13 cellular contexts compared by ENCODE assay signal in the genomic region with DNA sequence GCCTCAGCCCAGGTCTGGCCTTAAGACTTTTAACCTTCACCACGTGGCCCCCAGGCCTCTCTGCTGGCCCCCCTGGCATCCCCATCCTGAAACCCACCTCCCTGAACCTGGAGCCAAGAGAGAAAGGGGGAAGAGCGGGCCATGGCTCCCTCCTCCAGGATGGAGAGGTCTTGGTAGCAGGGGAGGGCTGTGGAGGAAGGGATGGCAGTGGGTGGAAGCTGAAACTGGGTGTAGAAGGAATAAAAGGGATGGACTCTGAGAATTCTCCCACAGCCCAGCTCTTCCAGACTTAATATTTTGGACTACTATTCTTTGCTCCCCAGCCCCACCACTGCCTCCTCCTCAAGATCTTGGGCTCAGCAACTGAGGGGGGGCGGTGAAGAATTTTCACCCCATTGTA. TPM values are rescaled to one million over a fixed set of nuclear protein-coding genes. Genes with fewer than 3 reads are reported as not detected.
DNase-seq lines count a peak whose midpoint lies in the region; ATAC-seq and TF ChIP-seq lines count a peak whose summit lies in the region.
"Had no signal": no experiment of that assay in that cellular context is flagged by ENCODE, and none has a peak within 500 bp of the region (broad histone marks: within the 10 kb centered on the region; RNA-seq: fewer than 3 reads in every experiment).

No MANE protein-coding gene starts in this region.

- H4K20me1 ChIP-seq in SK-N-SH (ENCODE audit: insufficient read depth) (peaks cover 35% of the 10 kb centered on the region), osteoblast (ENCODE audit: insufficient read depth, low read length) (peaks cover 7% of the 10 kb centered on the region)

- POLR2A ChIA-PET in SK-N-SH (lab: Yijun Ruan, JAX): interaction anchor here (0.5 to 2.9 kb wide), 3 partner anchors 14 to 1025 kb away, joined by 3 to 9 read pairs (median 5); no protein-coding TSS in a partner anchor

- H3K4me2 ChIP-seq in SK-N-SH: peak overlapping the region; percentile 98
- H3K4me2 ChIP-seq in osteoblast (ENCODE audit: insufficient read depth, low read length): peak overlapping the region; percentile 73

- TF ChIP-seq EP300 in SK-N-SH (IDR thresholded peaks at IDR 0.05; ENCODE audit: borderline replicate concordance in 1 of 2, low read depth in 1 of 2, low read length in 1 of 2) (no peak), esophagus muscularis mucosa (IDR thresholded peaks at IDR 0.05) (no peak)

- ATAC-seq in SK-N-SH treated with all-trans-retinoic acid at 6 μM for 48 hours (no peak), upper lobe of right lung (no peak)
- ATAC-seq: effector memory CD8-positive, alpha-beta T cell had no signal

- H3K4me3 ChIP-seq in SK-N-SH (ENCODE audit: low read depth in 2 of 2, low read length in 1 of 2) (peak overlapping the region; percentile 48 to 69), esophagus muscularis mucosa (peak overlapping the region; percentile 40 to 55 (median 47)), osteoblast (ENCODE audit: insufficient read depth, low read length) (peak overlapping the region; percentile 66), upper lobe of right lung (peak overlapping the region; percentile 35)

- H2AFZ ChIP-seq in SK-N-SH (ENCODE audit: low read depth) (no peak overlapping the region), osteoblast (ENCODE audit: low read length) (no peak overlapping the region)

- WGBS in SK-N-SH (ENCODE audit: low lambda C conversion rate): 54% methylated on average over 3 of the region's 3 CpGs
- WGBS in esophagus muscularis mucosa: 64% methylated on average over 3 of the region's 3 CpGs

- peak overlapping the region; percentile 69 for H3K9ac ChIP-seq in SK-N-SH

- TF ChIP-seq CTCF in SK-N-SH (IDR thresholded peaks at IDR 0.05) (no peak), esophagus muscularis mucosa (IDR thresholded peaks at IDR 0.05) (no peak), osteoblast (IDR thresholded peaks at IDR 0.05; ENCODE audit: extremely low read depth, low read depth, low read length) (no peak), upper lobe of right lung (IDR thresholded peaks at IDR 0.05) (no peak)

- H3F3A ChIP-seq in SK-N-SH (replicated peaks; ENCODE audit: insufficient read depth): peaks cover 24% of the 10 kb centered on the region

- H3K9me2 ChIP-seq in SK-N-SH: no peaks in the 10 kb centered on the region

- H3K4me1 ChIP-seq in SK-N-SH (ENCODE audit: control insufficient read depth in 1 of 2, insufficient read depth in 2 of 2, low read depth in 1 of 2, low read length in 1 of 2) (peaks cover 55 to 66% of the 10 kb centered on the region in 2 experiments; a peak in 3 of 4 replicates), esophagus muscularis mucosa (peaks cover 11 to 34% (median 25%) of the 10 kb centered on the region in 4 donors), osteoblast (ENCODE audit: insufficient read depth, low read length) (peaks cover 69% of the 10 kb centered on the region), upper lobe of right lung (peaks cover 6% of the 10 kb centered on the region)

- peak overlapping the region; percentile 86 to 98; a peak in 3 of 4 replicates for H3K27ac ChIP-seq in SK-N-SH (ENCODE audit: low read depth in 2 of 2, low read length in 1 of 2)
- H3K27ac ChIP-seq in esophagus muscularis mucosa (replicated peaks in 1 of 4): peak overlapping the region; percentile 70 to 79 (median 73)
- H3K27ac ChIP-seq in osteoblast (ENCODE audit: low read depth, low read length): peak overlapping the region; percentile 39
- H3K27ac ChIP-seq in upper lobe of right lung: no peak overlapping the region
- H3K27ac ChIP-seq: 22Rv1 had no signal

- TF ChIP-seq POLR2A in esophagus muscularis mucosa (IDR thresholded peaks at IDR 0.05; ENCODE audit: low read depth): no peak

- H3K79me2 ChIP-seq in SK-N-SH (ENCODE audit: insufficient read depth) (peaks cover 90% of the 10 kb centered on the region), osteoblast (ENCODE audit: insufficient read depth, low read length) (peaks cover 38% of the 10 kb centered on the region)

- intact Hi-C loops in esophagus muscularis mucosa (cut with DNase I): no loop called here
- intact Hi-C loops in upper lobe of right lung (cut with DNase I): no loop called here

- DNase-seq in SK-N-SH (peak; percentile 44), esophagus muscularis mucosa (ENCODE audit: extremely low spot score) (no peak), osteoblast (ENCODE audit: insufficient read length, low spot score, missing footprints) (peak; percentile 52), upper lobe of right lung (no peak), COLO668 (lab: John Stamatoyannopoulos, UW; ENCODE audit: unreplicated experiment) (no peak)
- no peak for DNase-seq in activated T-cell treated with anti-CD3 and anti-CD28 coated beads, Interleukin-2, amount 50 U/mL, for 48 hours
- DNase-seq in activated CD4-positive, alpha-beta T cell treated with anti-CD3 and anti-CD28 coated beads for 1 hour: no peak
- DNase-seq: effector memory CD8-positive, alpha-beta T cell; NCI-H2081 treated with DMSO at 0.1 percent for 48 hours; SIG-M5; stimulated activated CD4-positive, alpha-beta T cell treated with anti-CD3 and anti-CD28 coated beads, Interleukin-4, amount 100 ng/mL, for 24 hours had no signal

- H3K36me3 ChIP-seq in SK-N-SH (replicated peaks in 1 of 2; ENCODE audit: control insufficient read depth in 1 of 2, insufficient read depth in 2 of 2, low read length in 1 of 2) (no peaks in the 10 kb centered on the region), esophagus muscularis mucosa (no peaks in the 10 kb centered on the region), osteoblast (ENCODE audit: insufficient read depth, low read length) (no peaks in the 10 kb centered on the region), upper lobe of right lung (no peaks in the 10 kb centered on the region)

- CTCF ChIA-PET in SK-N-SH (lab: Yijun Ruan, JAX): interaction anchor here (1.4 to 30.4 kb wide), 6 partner anchors 8 to 209 kb away, joined by 3 to 666 read pairs (median 12); no protein-coding TSS in a partner anchor

- no peak for TF ChIP-seq RAD21 in SK-N-SH (IDR thresholded peaks at IDR 0.05; ENCODE audit: low read length)

- H3K9me3 ChIP-seq in SK-N-SH: no peaks in the 10 kb centered on the region
- H3K9me3 ChIP-seq in esophagus muscularis mucosa: no peaks in the 10 kb centered on the region
- H3K9me3 ChIP-seq in osteoblast (ENCODE audit: low read depth, low read length): no peaks in the 10 kb centered on the region
- no peaks in the 10 kb centered on the region for H3K9me3 ChIP-seq in upper lobe of right lung

- H3K27me3 ChIP-seq in SK-N-SH (ENCODE audit: insufficient read depth) (no peaks in the 10 kb centered on the region), esophagus muscularis mucosa (peaks cover 0 to 13% (median 0%) of the 10 kb centered on the region in 4 donors), osteoblast (ENCODE audit: insufficient read depth, low read length) (no peaks in the 10 kb centered on the region), upper lobe of right lung (no peaks in the 10 kb centered on the region)

TF ChIP-seq in SK-N-SH, 30 proteins besides CTCF, POLR2A, EP300 and RAD21 (continues in another document):
- TF ChIP-seq ZBTB33 (IDR thresholded peaks at IDR 0.05; ENCODE audit: borderline replicate concordance, low read depth) (no peak), TAF1 (IDR thresholded peaks at IDR 0.05; ENCODE audit: borderline replicate concordance, low read depth, low read length) (0 out of 2 replicates have a peak, but pooled peaks have one; percentile 15), SIN3A (IDR thresholded peaks at IDR 0.05; ENCODE audit: borderline replicate concordance, low read depth, low read length) (no peak), TEAD4 (IDR thresholded peaks at IDR 0.05; ENCODE audit: borderline replicate concordance, insufficient read depth) (no peak), RCOR1 (IDR thresholded peaks at IDR 0.05; ENCODE audit: low read length) (no peak)

TF ChIP-seq in SK-N-SH treated with all-trans-retinoic acid at 6 μM for 48 hours, 23 proteins besides CTCF, POLR2A, EP300 and RAD21:
- TF ChIP-seq CREB5 (CRISPR knock-in tag; IDR thresholded peaks at IDR 0.05; ENCODE audit: low read depth) (no peak), ZC3H10 (CRISPR knock-in tag; IDR thresholded peaks at IDR 0.05) (no peak)
- TF ChIP-seq, protein P1, sequence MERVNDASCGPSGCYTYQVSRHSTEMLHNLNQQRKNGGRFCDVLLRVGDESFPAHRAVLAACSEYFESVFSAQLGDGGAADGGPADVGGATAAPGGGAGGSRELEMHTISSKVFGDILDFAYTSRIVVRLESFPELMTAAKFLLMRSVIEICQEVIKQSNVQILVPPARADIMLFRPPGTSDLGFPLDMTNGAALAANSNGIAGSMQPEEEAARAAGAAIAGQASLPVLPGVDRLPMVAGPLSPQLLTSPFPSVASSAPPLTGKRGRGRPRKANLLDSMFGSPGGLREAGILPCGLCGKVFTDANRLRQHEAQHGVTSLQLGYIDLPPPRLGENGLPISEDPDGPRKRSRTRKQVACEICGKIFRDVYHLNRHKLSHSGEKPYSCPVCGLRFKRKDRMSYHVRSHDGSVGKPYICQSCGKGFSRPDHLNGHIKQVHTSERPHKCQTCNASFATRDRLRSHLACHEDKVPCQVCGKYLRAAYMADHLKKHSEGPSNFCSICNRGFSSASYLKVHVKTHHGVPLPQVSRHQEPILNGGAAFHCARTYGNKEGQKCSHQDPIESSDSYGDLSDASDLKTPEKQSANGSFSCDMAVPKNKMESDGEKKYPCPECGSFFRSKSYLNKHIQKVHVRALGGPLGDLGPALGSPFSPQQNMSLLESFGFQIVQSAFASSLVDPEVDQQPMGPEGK (CRISPR knock-in tag; IDR thresholded peaks at IDR 0.05; ENCODE audit: borderline replicate concordance): no peak

RNA-seq across cellular contexts. Expression of gene TNS1, which starts 0.7 kb away (rescaled TPM):
- polyA plus RNA-seq in SK-N-SH (2012; rRNA removed): 10.5 and 12.1 TPM in 2 replicates
- 7.1 and 10.2 TPM in 2 replicates for polyA plus RNA-seq in SK-N-SH (2012; cell fraction: cytosol; rRNA removed)
- polyA plus RNA-seq in SK-N-SH (2012; cell fraction: nucleus; rRNA removed): 34.1 and 40.8 TPM in 2 replicates
- total RNA-seq in esophagus muscularis mucosa (1,000 to 10,000 TPM; 1,001 to 2,170 (median 1,411) TPM), osteoblast (45.7 and 48.9 TPM in 2 replicates), upper lobe of right lung (669 TPM)

Comparison
In these comparisons a context has a peak if more than half of its experiments do, and no peak if none do; other contexts are left out.
1. DNase-seq: peak in SK-N-SH (single experiment) and osteoblast (single experiment); none in esophagus muscularis mucosa (single experiment), upper lobe of right lung (single experiment), activated T-cell treated with anti-CD3 and anti-CD28 coated beads, Interleukin-2, amount 50 U/mL, for 48 hours (0 of 2), activated CD4-positive, alpha-beta T cell treated with anti-CD3 and anti-CD28 coated beads for 1 hour (single experiment) and COLO668 (single experiment).
2. RNA of gene TNS1, which starts 0.7 kb away (total RNA-seq): 1,001 to 2,170 TPM in esophagus muscularis mucosa and 669 TPM in upper lobe of right lung (single experiment); 45.7 to 48.9 TPM in osteoblast; every median in the first group is over 10 times any median in the second.
3. Peak in every context shown above with its lines, with median percentiles within 50 percentile points of each other: H3K4me3 ChIP-seq.